1 cellular context compared by ENCODE assay signal in genomic region chr9:92707530-92707929, GRCh38.
TF ChIP-seq lines count a peak whose summit lies in the region.

No MANE protein-coding gene starts in this region.

TF ChIP-seq in GM12878, 131 proteins besides CTCF, POLR2A, EP300 and RAD21:
- TF ChIP-seq ZBTB33 (IDR thresholded peaks at IDR 0.05): no peak
- no peak for TF ChIP-seq SMAD5 (IDR thresholded peaks at IDR 0.05; ENCODE audit: low read depth)
- no peak for TF ChIP-seq BHLHE40 (IDR thresholded peaks at IDR 0.05; ENCODE audit: borderline replicate concordance in 1 of 2, low read depth in 2 of 2, low read length in 1 of 2)
- TF ChIP-seq CEBPB (IDR thresholded peaks at IDR 0.05; ENCODE audit: borderline replicate concordance in 1 of 2, low read depth in 2 of 2, low read length in 2 of 2): no peak
- no peak for TF ChIP-seq RAD51 (IDR thresholded peaks at IDR 0.05)
- TF ChIP-seq PML (IDR thresholded peaks at IDR 0.05; ENCODE audit: low read length): no peak
